Comparison of ENCODE assay signal across 1 cellular context in the genomic region with DNA sequence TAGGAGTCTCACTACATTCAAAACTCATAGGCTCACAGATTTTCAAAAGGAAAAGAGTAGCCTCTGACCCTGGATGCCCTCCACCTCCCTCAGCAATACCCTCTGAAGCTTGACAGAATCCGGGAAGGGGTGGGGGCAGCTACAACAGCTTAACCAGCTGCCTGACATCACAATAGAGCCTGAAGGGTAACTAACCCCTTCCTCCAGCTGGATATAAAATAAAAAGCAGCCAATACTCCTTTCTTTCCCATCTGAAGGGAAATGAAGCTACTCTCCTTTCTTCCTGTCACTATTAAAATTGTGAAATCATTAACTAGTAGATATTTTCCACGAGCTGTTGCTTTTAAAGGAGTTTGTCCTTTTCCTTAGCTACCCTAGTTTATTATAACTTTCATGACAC.
TF ChIP-seq lines count a peak whose summit lies in the region.

No MANE protein-coding gene starts in this region.

TF ChIP-seq in endothelial cell of umbilical vein, 7 proteins besides CTCF, POLR2A, EP300 and RAD21:
- TF ChIP-seq POLR2AphosphoS5 (IDR thresholded peaks at IDR 0.05; ENCODE audit: insufficient read depth, low read depth, low read length): no peak
- no peak for TF ChIP-seq FOS (IDR thresholded peaks at IDR 0.05; ENCODE audit: borderline replicate concordance, insufficient read depth, low read length)
- TF ChIP-seq JUN (IDR thresholded peaks at IDR 0.05; ENCODE audit: borderline replicate concordance, insufficient read depth, insufficient read length, low read depth): no peak
- no peak for TF ChIP-seq GATA2 (IDR thresholded peaks at IDR 0.05; ENCODE audit: insufficient read depth, insufficient read length, low read depth, low read length)
- TF ChIP-seq MYC (IDR thresholded peaks at IDR 0.05; ENCODE audit: low read depth, low read length): no peak
- TF ChIP-seq, protein P1, sequence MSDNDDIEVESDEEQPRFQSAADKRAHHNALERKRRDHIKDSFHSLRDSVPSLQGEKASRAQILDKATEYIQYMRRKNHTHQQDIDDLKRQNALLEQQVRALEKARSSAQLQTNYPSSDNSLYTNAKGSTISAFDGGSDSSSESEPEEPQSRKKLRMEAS (IDR thresholded peaks at IDR 0.05; ENCODE audit: insufficient read depth, insufficient read length): no peak
- no peak for TF ChIP-seq EZH2 (IDR thresholded peaks at IDR 0.05; ENCODE audit: borderline replicate concordance, low read depth, low read length, severe bottlenecking)
